8 cellular contexts compared by ENCODE assay signal in genomic region chr4:6873792-6874461, GRCh38. TPM values are rescaled to one million over a fixed set of nuclear protein-coding genes. Genes with fewer than 3 reads are reported as not detected.
DNase-seq lines count a peak whose midpoint lies in the region; ATAC-seq and TF ChIP-seq lines count a peak whose summit lies in the region.

No MANE protein-coding gene starts in this region.

- TF ChIP-seq CTCF in AG09319 (IDR thresholded peaks at IDR 0.05; ENCODE audit: low read depth, low read length) = peak; percentile 83
- TF ChIP-seq CTCF in VCaP (conservative IDR thresholded peaks at IDR 0.05) = peak; percentile 83
- peak; percentile 92 for TF ChIP-seq CTCF in brain microvascular endothelial cell (IDR thresholded peaks at IDR 0.05; ENCODE audit: low read depth, low read length, missing control alignments)
- peak; percentile 85 for TF ChIP-seq CTCF in kidney epithelial cell (IDR thresholded peaks at IDR 0.05; ENCODE audit: insufficient read depth, low read length, poor library complexity, severe bottlenecking)

- ATAC-seq in GM18867 (IDR thresholded peaks at IDR 0.05; ENCODE audit: unreplicated experiment) = peak; percentile 67

- H3K27me3 ChIP-seq in brain microvascular endothelial cell (replicated peaks) (no peaks in the 10 kb centered on the region), kidney epithelial cell (ENCODE audit: control insufficient read depth, insufficient read depth, low read length) (no peaks in the 10 kb centered on the region)

- peaks cover 37% of the 10 kb centered on the region for H3K36me3 ChIP-seq in brain microvascular endothelial cell (replicated peaks)
- H3K36me3 ChIP-seq in kidney epithelial cell (ENCODE audit: control insufficient read depth, insufficient read depth, low read length) = peaks cover 7% of the 10 kb centered on the region

- DNase-seq in AG09319 (ENCODE audit: extremely low read depth, low read depth) (no peak), Kasumi-1 (lab: John Stamatoyannopoulos, UW) (peak; percentile 48 to 65), brain microvascular endothelial cell (peak; percentile 64), kidney epithelial cell (ENCODE audit: low read depth) (no peak), HCEC 1CT (no peak)
- peak; percentile 74 for DNase-seq in stimulated activated CD4-positive, alpha-beta T cell treated with anti-CD3 and anti-CD28 coated beads, Interleukin-2, amount 100 ng/mL, for 4 hours (ENCODE audit: low read depth)

- H3K4me3 ChIP-seq in brain microvascular endothelial cell (ENCODE audit: low read depth, low read length) = no peak overlapping the region
- no peak overlapping the region for H3K4me3 ChIP-seq in kidney epithelial cell (ENCODE audit: low read depth, low read length)

- H3K27ac ChIP-seq in VCaP = no peak overlapping the region
- no peak overlapping the region for H3K27ac ChIP-seq in brain microvascular endothelial cell

- in situ Hi-C loops in brain microvascular endothelial cell (cut with HindIII; ENCODE audit: low pct_ligation_motif_present, low sequenced_read_pairs) = loop anchor here (25.0 kb wide), 1 partner anchor 137 kb away; no protein-coding TSS in a partner anchor

RNA-seq across cellular contexts. Expression of gene TBC1D14, which starts 35.7 kb away (rescaled TPM):
- 52.8 and 53.3 TPM in 2 replicates for total RNA-seq in kidney epithelial cell

Comparison
In these comparisons a context has a peak if more than half of its experiments do, and no peak if none do; other contexts are left out.
1. DNase-seq: peak in Kasumi-1 (2 of 2), brain microvascular endothelial cell (single experiment) and stimulated activated CD4-positive, alpha-beta T cell treated with anti-CD3 and anti-CD28 coated beads, Interleukin-2, amount 100 ng/mL, for 4 hours (single experiment); none in AG09319 (single experiment), kidney epithelial cell (single experiment) and HCEC 1CT (single experiment).
2. Peak in every context shown above with its lines, with median percentiles within 50 percentile points of each other: CTCF ChIP-seq.